In the genomic region with DNA sequence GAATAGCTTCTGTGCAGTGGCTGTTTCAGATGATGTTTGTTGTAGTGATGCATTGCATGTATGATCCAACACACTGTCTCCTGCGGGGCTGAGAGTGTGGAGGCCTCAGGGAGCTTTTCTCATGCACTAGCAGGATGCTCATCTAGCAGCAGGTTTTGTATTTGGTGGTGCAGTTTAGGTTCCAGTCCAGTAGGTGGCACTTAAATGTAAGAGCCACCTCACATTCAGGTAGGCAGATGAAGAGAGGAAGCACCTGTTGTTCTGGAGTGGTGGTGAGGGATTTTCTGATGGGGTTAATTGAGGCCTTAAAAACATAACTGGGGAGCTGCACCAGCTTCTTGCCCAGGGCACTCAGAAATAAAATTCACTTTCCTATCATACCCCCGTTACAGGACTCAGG, we compare ENCODE assay signal across 15 cellular contexts.
DNase-seq lines count a peak whose midpoint lies in the region; ATAC-seq, FAIRE-seq and TF ChIP-seq lines count a peak whose summit lies in the region.
"Had no signal": no experiment of that assay in that cellular context is flagged by ENCODE, and none has a peak within 500 bp of the region (broad histone marks: within the 10 kb centered on the region; RNA-seq: fewer than 3 reads in every experiment).

No MANE protein-coding gene starts in this region.

- ATAC-seq in DND-41 (ENCODE audit: insufficient read depth, low read depth) (peak; percentile 62), HG02840 (IDR thresholded peaks at IDR 0.05; ENCODE audit: low FRiP score, unreplicated experiment) (no peak), HG03097 (IDR thresholded peaks at IDR 0.05; ENCODE audit: low FRiP score, unreplicated experiment) (no peak)
- ATAC-seq: activated CD8-positive, alpha-beta T cell treated with anti-CD3 and anti-CD28 coated beads for 36 hours had no signal

- no peak overlapping the region for H3K4me3 Mint-ChIP-seq in activated T-helper 1 cell treated with anti-CD3 and anti-CD28 coated beads, Interleukin-12 subunit alpha, Interleukin-12 subunit beta, Interleukin-2, Interleukin-4 antibody, amounts not matched to agents 30 ng/mL and 10 ng/mL and 1 ng/mL, durations not matched to agents 14 hours and 24 hours and 36 hours
- H3K4me3 Mint-ChIP-seq: activated CD8-positive, alpha-beta T cell treated with anti-CD3 and anti-CD28 coated beads for 36 hours; CD14-positive monocyte; IgD-negative memory B cell had no signal

- H3K9me3 ChIP-seq in DND-41 (ENCODE audit: insufficient read depth, low read length, severe bottlenecking), result no peaks in the 10 kb centered on the region
- H3K9me3 ChIP-seq in esophagus muscularis mucosa, result no peaks in the 10 kb centered on the region

- no peak overlapping the region for H3K4me2 ChIP-seq in DND-41 (ENCODE audit: insufficient read depth, low read length)

- in situ Hi-C loops in GM13976 (cut with MboI; ENCODE audit: low sequenced_read_pairs, unreplicated experiment), result no loop called here

- TF ChIP-seq POLR2A in esophagus muscularis mucosa (IDR thresholded peaks at IDR 0.05; ENCODE audit: low read depth), result no peak

- FAIRE-seq in bronchial epithelial cell (lab: Jason Lieb, UNC), result no peak
- FAIRE-seq: small intestine, TTC549 had no signal

- no peaks in the 10 kb centered on the region for H3K27me3 Mint-ChIP-seq in activated T-helper 1 cell treated with anti-CD3 and anti-CD28 coated beads, Interleukin-12 subunit alpha, Interleukin-12 subunit beta, Interleukin-2, Interleukin-4 antibody, amounts not matched to agents 30 ng/mL and 10 ng/mL and 1 ng/mL, durations not matched to agents 14 hours and 24 hours and 36 hours (ENCODE audit: insufficient read depth)
- H3K27me3 Mint-ChIP-seq: activated CD8-positive, alpha-beta T cell treated with anti-CD3 and anti-CD28 coated beads for 36 hours; IgD-negative memory B cell had no signal

- TF ChIP-seq EP300 in esophagus muscularis mucosa (IDR thresholded peaks at IDR 0.05), result no peak

- H3K27me3 ChIP-seq in DND-41 (ENCODE audit: insufficient read depth, low read length, poor library complexity) (no peaks in the 10 kb centered on the region), bronchial epithelial cell (ENCODE audit: control insufficient read depth, insufficient read depth, low read length) (no peaks in the 10 kb centered on the region), esophagus muscularis mucosa (no peaks in the 10 kb centered on the region)

- H3K9ac ChIP-seq in DND-41 (ENCODE audit: low read depth, low read length), result no peak overlapping the region

- H3K36me3 Mint-ChIP-seq in activated T-helper 1 cell treated with anti-CD3 and anti-CD28 coated beads, Interleukin-12 subunit alpha, Interleukin-12 subunit beta, Interleukin-2, Interleukin-4 antibody, amounts not matched to agents 30 ng/mL and 10 ng/mL and 1 ng/mL, durations not matched to agents 14 hours and 24 hours and 36 hours (ENCODE audit: low read depth), result no peaks in the 10 kb centered on the region
- H3K36me3 Mint-ChIP-seq: CD14-positive monocyte, IgD-negative memory B cell had no signal

- no peaks in the 10 kb centered on the region for H4K20me1 ChIP-seq in DND-41 (ENCODE audit: insufficient read depth, low read length)

- H3K36me3 ChIP-seq in DND-41 (ENCODE audit: insufficient read depth, low read length) (no peaks in the 10 kb centered on the region), bronchial epithelial cell (ENCODE audit: control insufficient read depth, insufficient read depth, low read length) (no peaks in the 10 kb centered on the region), esophagus muscularis mucosa (no peaks in the 10 kb centered on the region)

- TF ChIP-seq CTCF in DND-41 (IDR thresholded peaks at IDR 0.05; ENCODE audit: borderline replicate concordance, extremely low read depth, low read length, poor library complexity, severe bottlenecking), result peak; percentile 62
- no peak for TF ChIP-seq CTCF in GM13976 (IDR thresholded peaks at IDR 0.05; ENCODE audit: borderline replicate concordance, control extremely low read depth, extremely low read depth, insufficient read depth, missing control alignments)
- no peak for TF ChIP-seq CTCF in bronchial epithelial cell (IDR thresholded peaks at IDR 0.05; ENCODE audit: insufficient read depth, low read length, severe bottlenecking)
- no peak for TF ChIP-seq CTCF in esophagus muscularis mucosa (IDR thresholded peaks at IDR 0.05)

- intact Hi-C loops in activated T-helper 1 cell treated with anti-CD3 and anti-CD28 coated beads, Interleukin-12 subunit alpha, Interleukin-12 subunit beta, Interleukin-2, Interleukin-4 antibody, amounts not matched to agents 30 ng/mL and 10 ng/mL and 1 ng/mL, durations not matched to agents 14 hours and 24 hours and 36 hours (cut with micrococcal nuclease), result no loop called here
- intact Hi-C loops in esophagus muscularis mucosa (cut with DNase I), result no loop called here

- H3K4me3 ChIP-seq in DND-41 (ENCODE audit: low read depth in 1 of 2, low read length in 2 of 2) (no peak overlapping the region), bronchial epithelial cell (ENCODE audit: low read depth, low read length) (no peak overlapping the region), esophagus muscularis mucosa (no peak overlapping the region)

- no peaks in the 10 kb centered on the region for H3K79me2 ChIP-seq in DND-41 (ENCODE audit: insufficient read depth, low read length)

- DNase-seq in DND-41, result peak; percentile 25
- DNase-seq in GM13976 (ENCODE audit: low spot score), result peak; percentile 3
- DNase-seq in NAMALWA (ENCODE audit: low spot score), result peak; percentile 5
- DNase-seq in bronchial epithelial cell (ENCODE audit: low read depth), result peak; percentile 0
- no peak for DNase-seq in activated T-helper 1 cell treated with anti-CD3 and anti-CD28 coated beads, Interleukin-12 subunit alpha, Interleukin-12 subunit beta, Interleukin-2, Interleukin-4 antibody, amounts not matched to agents 30 ng/mL and 10 ng/mL and 1 ng/mL, durations not matched to agents 14 hours and 24 hours and 36 hours (ENCODE audit: low spot score)
- no peak for DNase-seq in esophagus muscularis mucosa (ENCODE audit: extremely low spot score)
- DNase-seq: activated CD8-positive, alpha-beta T cell treated with anti-CD3 and anti-CD28 coated beads for 36 hours; activated effector memory CD4-positive, alpha-beta T cell treated with anti-CD3 and anti-CD28 coated beads, Interleukin-2, amount 50 U/mL, for 16 hours; GDM1; small intestine had no signal

- WGBS in esophagus muscularis mucosa, result 23% methylated on average over 2 of the region's 2 CpGs

- no peak overlapping the region for H3K27ac Mint-ChIP-seq in activated T-helper 1 cell treated with anti-CD3 and anti-CD28 coated beads, Interleukin-12 subunit alpha, Interleukin-12 subunit beta, Interleukin-2, Interleukin-4 antibody, amounts not matched to agents 30 ng/mL and 10 ng/mL and 1 ng/mL, durations not matched to agents 14 hours and 24 hours and 36 hours
- H3K27ac Mint-ChIP-seq: activated CD8-positive, alpha-beta T cell treated with anti-CD3 and anti-CD28 coated beads for 36 hours; CD14-positive monocyte had no signal

- H3K4me1 ChIP-seq in DND-41 (ENCODE audit: insufficient read depth, low read length) (no peaks in the 10 kb centered on the region), esophagus muscularis mucosa (no peaks in the 10 kb centered on the region)

- no peak overlapping the region for H2AFZ ChIP-seq in DND-41 (ENCODE audit: low read depth, low read length)

- no peak overlapping the region for H3K27ac ChIP-seq in DND-41 (ENCODE audit: low read length)
- no peak overlapping the region for H3K27ac ChIP-seq in esophagus muscularis mucosa (replicated peaks in 1 of 4)

- H3K4me1 Mint-ChIP-seq in activated T-helper 1 cell treated with anti-CD3 and anti-CD28 coated beads, Interleukin-12 subunit alpha, Interleukin-12 subunit beta, Interleukin-2, Interleukin-4 antibody, amounts not matched to agents 30 ng/mL and 10 ng/mL and 1 ng/mL, durations not matched to agents 14 hours and 24 hours and 36 hours (ENCODE audit: low read depth), result no peaks in the 10 kb centered on the region
- H3K4me1 Mint-ChIP-seq: CD14-positive monocyte, IgD-negative memory B cell had no signal

- H3K9me3 Mint-ChIP-seq in activated T-helper 1 cell treated with anti-CD3 and anti-CD28 coated beads, Interleukin-12 subunit alpha, Interleukin-12 subunit beta, Interleukin-2, Interleukin-4 antibody, amounts not matched to agents 30 ng/mL and 10 ng/mL and 1 ng/mL, durations not matched to agents 14 hours and 24 hours and 36 hours, result no peaks in the 10 kb centered on the region
- H3K9me3 Mint-ChIP-seq: activated CD8-positive, alpha-beta T cell treated with anti-CD3 and anti-CD28 coated beads for 36 hours had no signal

Comparison
In these comparisons a context has a peak if more than half of its experiments do, and no peak if none do; other contexts are left out.
1. DNase-seq: peak in DND-41 (single experiment), GM13976 (single experiment), NAMALWA (single experiment) and bronchial epithelial cell (single experiment); none in activated T-helper 1 cell treated with anti-CD3 and anti-CD28 coated beads, Interleukin-12 subunit alpha, Interleukin-12 subunit beta, Interleukin-2, Interleukin-4 antibody, amounts not matched to agents 30 ng/mL and 10 ng/mL and 1 ng/mL, durations not matched to agents 14 hours and 24 hours and 36 hours (single experiment) and esophagus muscularis mucosa (single experiment).